ENCODE assay signal across 12 cellular contexts in the genomic region with DNA sequence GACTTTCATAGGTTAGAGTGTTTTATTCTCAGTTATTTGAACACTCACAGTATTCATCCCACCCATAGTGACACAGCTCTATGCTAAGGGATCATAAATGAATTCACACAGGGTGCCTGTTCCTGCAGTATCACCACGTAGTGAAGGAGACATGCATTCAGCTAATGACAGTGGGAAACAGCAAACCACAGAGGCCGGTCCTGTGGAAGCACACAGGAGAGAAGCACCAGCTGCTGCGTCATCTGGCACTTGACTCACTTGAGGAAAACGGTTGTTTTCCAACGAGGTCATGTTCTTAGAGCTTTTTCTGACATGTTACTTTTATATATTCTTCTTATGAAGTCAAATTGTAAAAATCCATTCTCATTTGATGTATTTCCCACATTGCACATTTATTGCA.
DNase-seq lines count a peak whose midpoint lies in the region; ATAC-seq and TF ChIP-seq lines count a peak whose summit lies in the region.
"Had no signal": no experiment of that assay in that cellular context is flagged by ENCODE, and none has a peak within 500 bp of the region (broad histone marks: within the 10 kb centered on the region; RNA-seq: fewer than 3 reads in every experiment).

No MANE protein-coding gene starts in this region.

- H3K79me2 ChIP-seq in fibroblast of lung (ENCODE audit: control insufficient read depth, insufficient read depth, low read length) (no peaks in the 10 kb centered on the region), SK-N-SH (ENCODE audit: insufficient read depth) (no peaks in the 10 kb centered on the region)

- CTCF ChIA-PET in SK-N-SH (lab: Yijun Ruan, JAX): interaction anchor here (0.6 to 3.2 kb wide), 11 partner anchors 12 to 575 kb away, joined by 3 to 18 read pairs (median 3); no protein-coding TSS in a partner anchor

- DNase-seq in NCI-H82 (lab: John Stamatoyannopoulos, UW) (peak; percentile 44), NCI-H82 treated with DMSO at 0.1 percent for 48 hours (lab: John Stamatoyannopoulos, UW; ENCODE audit: unreplicated experiment) (no peak), NCI-H510A (lab: John Stamatoyannopoulos, UW) (peak; percentile 52), fibroblast of lung (ENCODE audit: low read depth in 2 of 2) (peak; percentile 91 to 95), stromal cell of bone marrow (ENCODE audit: low read depth) (peak; percentile 63), mucosa of gallbladder (ENCODE audit: low spot score) (no peak), SK-N-SH (no peak)
- DNase-seq: activated T-cell treated with anti-CD3 and anti-CD28 coated beads, Interleukin-2, amount 50 U/mL, for 48 hours; islet precursor cell; stimulated activated naive B cell treated with anti-CD40 and anti-IgM and Interleukin-4, amounts not matched to agents 10 μg/mL and 1 μg/mL and 100 μg/mL, for 72 hours had no signal

- no peaks in the 10 kb centered on the region for H3K9me2 ChIP-seq in SK-N-SH

- POLR2A ChIA-PET in SK-N-SH (lab: Yijun Ruan, JAX): no interaction called here

- H3K4me2 ChIP-seq in fibroblast of lung (ENCODE audit: extremely low read depth, insufficient read depth, low read length) (no peak overlapping the region), SK-N-SH (no peak overlapping the region)

- H3K4me3 ChIP-seq in fibroblast of lung (replicated peaks in 1 of 4; ENCODE audit: control extremely low read depth in 1 of 4, insufficient read depth in 1 of 4, low read depth in 3 of 4, low read length in 4 of 4) (no peak overlapping the region), SK-N-SH (ENCODE audit: low read depth in 2 of 2, low read length in 1 of 2) (no peak overlapping the region)
- H3K4me3 ChIP-seq: breast epithelium had no signal

- no peaks in the 10 kb centered on the region for H3K4me1 ChIP-seq in fibroblast of lung (ENCODE audit: control insufficient read depth, extremely low read depth, insufficient read depth, low read length)
- H3K4me1 ChIP-seq in SK-N-SH (ENCODE audit: control insufficient read depth in 1 of 2, insufficient read depth in 2 of 2, low read depth in 1 of 2, low read length in 1 of 2): peaks cover 0 to 4% of the 10 kb centered on the region in 2 experiments; a peak in 1 of 4 replicates
- H3K4me1 ChIP-seq: breast epithelium had no signal

- H3K9ac ChIP-seq in fibroblast of lung (ENCODE audit: insufficient read depth, low read length) (no peak overlapping the region), SK-N-SH (no peak overlapping the region)

- H4K20me1 ChIP-seq in fibroblast of lung (ENCODE audit: control insufficient read depth, extremely low read depth, insufficient read depth, low read length) (no peaks in the 10 kb centered on the region), SK-N-SH (ENCODE audit: insufficient read depth) (no peaks in the 10 kb centered on the region)

- H3K36me3 ChIP-seq in fibroblast of lung (ENCODE audit: control insufficient read depth, insufficient read depth, low read length) (peaks cover 4% of the 10 kb centered on the region), SK-N-SH (replicated peaks in 1 of 2; ENCODE audit: control insufficient read depth in 1 of 2, insufficient read depth in 2 of 2, low read length in 1 of 2) (peaks cover 65% of the 10 kb centered on the region in 2 experiments)
- H3K36me3 ChIP-seq: breast epithelium had no signal

- no peak for ATAC-seq in GM21360 (IDR thresholded peaks at IDR 0.05; ENCODE audit: unreplicated experiment)
- ATAC-seq: stimulated activated naive B cell treated with anti-CD40 and anti-IgM and Interleukin-4, amounts not matched to agents 10 μg/mL and 1 μg/mL and 100 μg/mL, for 72 hours had no signal

- H3K27ac ChIP-seq in fibroblast of lung (ENCODE audit: insufficient read depth, low read length) (peak overlapping the region; percentile 1), SK-N-SH (ENCODE audit: low read depth in 2 of 2, low read length in 1 of 2) (no peak overlapping the region)
- H3K27ac ChIP-seq: breast epithelium had no signal

- H3K27me3 ChIP-seq in fibroblast of lung (ENCODE audit: control insufficient read depth, insufficient read depth, low read length) (no peaks in the 10 kb centered on the region), SK-N-SH (ENCODE audit: insufficient read depth) (no peaks in the 10 kb centered on the region)
- H3K27me3 ChIP-seq: breast epithelium had no signal

- H2AFZ ChIP-seq in fibroblast of lung (ENCODE audit: low read length) (no peak overlapping the region), SK-N-SH (ENCODE audit: low read depth) (no peak overlapping the region)

- H3K9me3 ChIP-seq in fibroblast of lung (ENCODE audit: control insufficient read depth, insufficient read depth, low read depth, low read length) (no peaks in the 10 kb centered on the region), SK-N-SH (no peaks in the 10 kb centered on the region)
- H3K9me3 ChIP-seq: breast epithelium had no signal

- H3F3A ChIP-seq in SK-N-SH (replicated peaks; ENCODE audit: insufficient read depth): peaks cover 6% of the 10 kb centered on the region

- no peak for TF ChIP-seq EP300 in SK-N-SH (IDR thresholded peaks at IDR 0.05; ENCODE audit: borderline replicate concordance in 1 of 2, low read depth in 1 of 2, low read length in 1 of 2)

- WGBS in SK-N-SH (ENCODE audit: low lambda C conversion rate): 90% methylated on average over 5 of the region's 5 CpGs

- TF ChIP-seq RAD21 in SK-N-SH (IDR thresholded peaks at IDR 0.05; ENCODE audit: low read length): no peak

- TF ChIP-seq CTCF in fibroblast of lung (conservative IDR thresholded peaks at IDR 0.05 in 1 of 2, IDR thresholded peaks at IDR 0.05 in 1 of 2; ENCODE audit: low read depth in 1 of 2, low read length in 2 of 2) (no peak), SK-N-SH (IDR thresholded peaks at IDR 0.05) (no peak)

TF ChIP-seq in SK-N-SH, 30 proteins besides CTCF, POLR2A, EP300 and RAD21:
- TF ChIP-seq, protein P1, sequence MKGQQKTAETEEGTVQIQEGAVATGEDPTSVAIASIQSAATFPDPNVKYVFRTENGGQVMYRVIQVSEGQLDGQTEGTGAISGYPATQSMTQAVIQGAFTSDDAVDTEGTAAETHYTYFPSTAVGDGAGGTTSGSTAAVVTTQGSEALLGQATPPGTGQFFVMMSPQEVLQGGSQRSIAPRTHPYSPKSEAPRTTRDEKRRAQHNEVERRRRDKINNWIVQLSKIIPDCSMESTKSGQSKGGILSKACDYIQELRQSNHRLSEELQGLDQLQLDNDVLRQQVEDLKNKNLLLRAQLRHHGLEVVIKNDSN (IDR thresholded peaks at IDR 0.05; ENCODE audit: borderline replicate concordance, low read depth): no peak
- TF ChIP-seq, protein P2, sequence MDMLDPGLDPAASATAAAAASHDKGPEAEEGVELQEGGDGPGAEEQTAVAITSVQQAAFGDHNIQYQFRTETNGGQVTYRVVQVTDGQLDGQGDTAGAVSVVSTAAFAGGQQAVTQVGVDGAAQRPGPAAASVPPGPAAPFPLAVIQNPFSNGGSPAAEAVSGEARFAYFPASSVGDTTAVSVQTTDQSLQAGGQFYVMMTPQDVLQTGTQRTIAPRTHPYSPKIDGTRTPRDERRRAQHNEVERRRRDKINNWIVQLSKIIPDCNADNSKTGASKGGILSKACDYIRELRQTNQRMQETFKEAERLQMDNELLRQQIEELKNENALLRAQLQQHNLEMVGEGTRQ (IDR thresholded peaks at IDR 0.05; ENCODE audit: borderline replicate concordance, low read depth, low read length): no peak
TF ChIP-seq in SK-N-SH: peak in this region for 0.

Comparison
In these comparisons a context has a peak if more than half of its experiments do, and no peak if none do; other contexts are left out.
1. DNase-seq: peak in NCI-H82 (single experiment), NCI-H510A (single experiment), fibroblast of lung (2 of 2) and stromal cell of bone marrow (single experiment); none in NCI-H82 treated with DMSO at 0.1 percent for 48 hours (single experiment), mucosa of gallbladder (single experiment) and SK-N-SH (single experiment).